7 cellular contexts compared by ENCODE assay signal in the genomic region with DNA sequence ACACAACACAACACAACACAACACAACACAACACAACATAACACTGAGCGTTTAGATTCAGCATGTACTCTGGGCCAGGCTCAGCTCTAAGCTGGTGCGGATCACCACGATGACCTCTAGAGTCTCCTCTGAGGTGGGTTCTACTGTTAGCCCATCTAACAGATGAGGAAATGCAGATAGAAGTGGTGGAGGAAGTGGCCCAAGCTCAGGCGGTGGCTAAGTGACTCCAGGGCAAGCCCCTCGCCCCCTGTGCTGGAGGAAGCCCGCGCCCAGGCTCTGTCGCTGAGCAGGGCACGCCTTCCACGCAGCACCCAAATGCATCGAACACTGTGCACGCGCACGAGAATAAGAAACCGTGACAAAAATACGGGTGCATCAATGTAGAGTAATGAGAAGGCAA. TPM values are rescaled to one million over a fixed set of nuclear protein-coding genes. Genes with fewer than 3 reads are reported as not detected.
A peak's percentile ranks its signal among the peaks of the same experiment; 100 is the strongest.
DNase-seq lines count a peak whose midpoint lies in the region; ATAC-seq and TF ChIP-seq lines count a peak whose summit lies in the region.

No MANE protein-coding gene starts in this region.

- H3K36me3 Mint-ChIP-seq in neural progenitor cell: no peaks in the 10 kb centered on the region

- no peaks in the 10 kb centered on the region for H3K79me2 ChIP-seq in neural progenitor cell (ENCODE audit: low read depth)

- DNase-seq in caudate nucleus (lab: John Stamatoyannopoulos, UW) (no peak), neural progenitor cell (ENCODE audit: low spot score) (no peak), H4 (ENCODE audit: low spot score) (no peak), HPDE6-E6E7 (ENCODE audit: extremely low spot score) (no peak)

- H3K27me3 Mint-ChIP-seq in neural progenitor cell (ENCODE audit: insufficient read depth, low read depth): peaks cover 10% of the 10 kb centered on the region

- no peaks in the 10 kb centered on the region for H3F3A ChIP-seq in neural progenitor cell (ENCODE audit: low read depth)

- H3K4me3 Mint-ChIP-seq in neural progenitor cell: peak overlapping the region; percentile 65

- H3K4me1 ChIP-seq in HUES6 (ENCODE audit: control insufficient read depth, insufficient read depth, low read length): peaks cover 13% of the 10 kb centered on the region; the same call in 1 of the 2 replicates
- no peaks in the 10 kb centered on the region for H3K4me1 ChIP-seq in neural progenitor cell

- no peak overlapping the region for H3K27ac Mint-ChIP-seq in neural progenitor cell

- TF ChIP-seq CTCF in neural progenitor cell (IDR thresholded peaks at IDR 0.05): no peak

- H3K27me3 ChIP-seq in HUES6 (ENCODE audit: control insufficient read depth, insufficient read depth, low read length): no peaks in the 10 kb centered on the region; the same call in 1 of the 2 replicates
- peaks cover 24% of the 10 kb centered on the region for H3K27me3 ChIP-seq in neural progenitor cell

- peak overlapping the region; percentile 78 for H3K4me2 ChIP-seq in neural progenitor cell

- H3K9me3 Mint-ChIP-seq in neural progenitor cell: no peaks in the 10 kb centered on the region

- H3K9me3 ChIP-seq in HUES6 (ENCODE audit: control insufficient read depth, insufficient read depth, low read depth, low read length): no peaks in the 10 kb centered on the region
- H3K9me3 ChIP-seq in neural progenitor cell (ENCODE audit: low read depth): no peaks in the 10 kb centered on the region

- peak overlapping the region; percentile 3 for H2AFZ ChIP-seq in neural progenitor cell (replicated peaks)

- H3K36me3 ChIP-seq in HUES6 (ENCODE audit: control insufficient read depth, insufficient read depth, low read length) (no peaks in the 10 kb centered on the region), neural progenitor cell (no peaks in the 10 kb centered on the region)

- H3K4me3 ChIP-seq in HUES6 (ENCODE audit: low read depth, low read length): peak overlapping the region; percentile 53
- H3K4me3 ChIP-seq in neural progenitor cell: peak overlapping the region; percentile 39

- H3K27ac ChIP-seq in HUES6 (ENCODE audit: low read depth, low read length) (no peak overlapping the region), caudate nucleus (ENCODE audit: low read depth, low read length) (peak overlapping the region; percentile 36), neural progenitor cell (no peak overlapping the region)

- peak; percentile 26 for ATAC-seq in GM18498 (IDR thresholded peaks at IDR 0.05; ENCODE audit: unreplicated experiment)
- ATAC-seq in GM19035 (IDR thresholded peaks at IDR 0.05; ENCODE audit: unreplicated experiment): no peak

- H3K9ac ChIP-seq in HUES6 (ENCODE audit: low read length) (no peak overlapping the region), neural progenitor cell (no peak overlapping the region)

- H4K20me1 ChIP-seq in neural progenitor cell (ENCODE audit: low read depth): no peaks in the 10 kb centered on the region

- H3K4me1 Mint-ChIP-seq in neural progenitor cell: peaks cover 19% of the 10 kb centered on the region

RNA-seq across cellular contexts. Expression of gene CDKN2AIP, which starts 45.3 kb away (rescaled TPM):
- total RNA-seq in neural progenitor cell (ENCODE audit: low replicate concordance): 35.3 and 38.1 TPM in 2 replicates
- total RNA-seq in H4 (2014; rRNA removed; shearing (Covaris generic)): 13.0 and 16.5 TPM in 2 replicates
